In genomic region chr17:39671651-39672521, GRCh38 we compare ENCODE assay signal across 8 cellular contexts. TPM values are rescaled to one million over a fixed set of nuclear protein-coding genes. Genes with fewer than 3 reads are reported as not detected.
DNase-seq lines count a peak whose midpoint lies in the region; ATAC-seq and TF ChIP-seq lines count a peak whose summit lies in the region.

No MANE protein-coding gene starts in this region.

- H3K9me3 ChIP-seq in AG04450 (ENCODE audit: control insufficient read depth, insufficient read depth, low read length) (no peaks in the 10 kb centered on the region), T-helper 17 cell (ENCODE audit: control insufficient read depth, low read length, poor library complexity, severe bottlenecking) (no peaks in the 10 kb centered on the region), heart left ventricle (no peaks in the 10 kb centered on the region)
- no peaks in the 10 kb centered on the region for H3K9me3 ChIP-seq in CD4-positive, alpha-beta memory T cell (ENCODE audit: control insufficient read depth in 1 of 2, low read length in 2 of 2)

- no peak for DNase-seq in AG04450 (ENCODE audit: low read depth, low spot score)
- peak; percentile 89 for DNase-seq in GM23338 (ENCODE audit: low spot score)
- DNase-seq in T-helper 17 cell = no peak
- peak in 4 of 5 donors; percentile 59 to 85 (median 80) for DNase-seq in heart left ventricle
- no peak for DNase-seq in SKM-1 treated with dmso at 0.1 percent for 144 hours (lab: John Stamatoyannopoulos, UW; ENCODE audit: unreplicated experiment)
- DNase-seq in CD4-positive, alpha-beta memory T cell = no peak

- no peaks in the 10 kb centered on the region for H3K36me3 ChIP-seq in GM23338 (ENCODE audit: insufficient read depth)
- no peaks in the 10 kb centered on the region for H3K36me3 ChIP-seq in heart left ventricle
- H3K36me3 ChIP-seq in CD4-positive, alpha-beta memory T cell (ENCODE audit: insufficient read depth, low read length) = no peaks in the 10 kb centered on the region

- H3K36me3 Mint-ChIP-seq in GM23338 (ENCODE audit: low read depth) = no peaks in the 10 kb centered on the region; the same call in 2 of the 3 replicates
- peaks cover 3% of the 10 kb centered on the region for H3K36me3 Mint-ChIP-seq in T-helper 17 cell (ENCODE audit: low read depth)
- no peaks in the 10 kb centered on the region for H3K36me3 Mint-ChIP-seq in stimulated activated memory B cell treated with anti-CD40 and anti-IgM and Interleukin-4, amounts not matched to agents 10 μg/mL and 1 μg/mL and 100 μg/mL, for 72 hours
- H3K36me3 Mint-ChIP-seq in CD4-positive, alpha-beta memory T cell = no peaks in the 10 kb centered on the region

- H3K27ac Mint-ChIP-seq in GM23338 = no peak overlapping the region
- H3K27ac Mint-ChIP-seq in T-helper 17 cell = peak overlapping the region; percentile 57
- H3K27ac Mint-ChIP-seq in stimulated activated memory B cell treated with anti-CD40 and anti-IgM and Interleukin-4, amounts not matched to agents 10 μg/mL and 1 μg/mL and 100 μg/mL, for 72 hours = peak overlapping the region; percentile 76
- peak overlapping the region in 3 of 7 donors; percentile 61 to 78 (median 67) for H3K27ac Mint-ChIP-seq in CD4-positive, alpha-beta memory T cell

- H3K27me3 ChIP-seq in AG04450 (ENCODE audit: control insufficient read depth, insufficient read depth, low read length) = peaks cover 29% of the 10 kb centered on the region
- H3K27me3 ChIP-seq in GM23338 (ENCODE audit: insufficient read depth) = peaks cover 28% of the 10 kb centered on the region
- H3K27me3 ChIP-seq in heart left ventricle = peaks cover 0 to 34% (median 11%) of the 10 kb centered on the region in 9 donors
- H3K27me3 ChIP-seq in CD4-positive, alpha-beta memory T cell (ENCODE audit: insufficient read depth, low read length) = peaks cover 12% of the 10 kb centered on the region

- TF ChIP-seq POLR2A in heart left ventricle (IDR thresholded peaks at IDR 0.05) = no peak

- peak; percentile 55 for ATAC-seq in GM23338
- ATAC-seq in T-helper 17 cell = no peak
- peak; percentile 10 to 39 (median 19) for ATAC-seq in heart left ventricle
- ATAC-seq in stimulated activated memory B cell treated with anti-CD40 and anti-IgM and Interleukin-4, amounts not matched to agents 10 μg/mL and 1 μg/mL and 100 μg/mL, for 72 hours = no peak
- no peak for ATAC-seq in GM21423 (IDR thresholded peaks at IDR 0.05; ENCODE audit: unreplicated experiment)

- no peaks in the 10 kb centered on the region for H3K79me2 ChIP-seq in GM23338 (replicated peaks; ENCODE audit: insufficient read depth)

- TF ChIP-seq CTCF in AG04450 (IDR thresholded peaks at IDR 0.05; ENCODE audit: low read depth, low read length) (peak; percentile 72), GM23338 (conservative IDR thresholded peaks at IDR 0.05; ENCODE audit: low read depth in 2 of 2) (peak; percentile 78 to 98), heart left ventricle (IDR thresholded peaks at IDR 0.05) (peak in 11 of 12 donors; percentile 27 to 62 (median 52))

- POLR2A ChIA-PET in AG04450 (lab: Yijun Ruan, JAX) = interaction anchor here (0.6 to 0.9 kb wide), 2 partner anchors 28 to 78 kb away, joined by 3 to 4 read pairs; partner anchors contain the start of gene ERBB2
- POLR2A ChIA-PET in CD4-positive, alpha-beta memory T cell (lab: Charles Lee; ENCODE audit: partially characterized antibody) = interaction anchor here (1.0 to 2.7 kb wide), 5 partner anchors 7 to 59 kb away, joined by 3 to 14 read pairs (median 5); partner anchors contain the start of genes MIEN1 and PGAP3

- H2AFZ ChIP-seq in GM23338 = no peak overlapping the region

- H3K9me3 Mint-ChIP-seq in GM23338 = no peaks in the 10 kb centered on the region
- no peaks in the 10 kb centered on the region for H3K9me3 Mint-ChIP-seq in stimulated activated memory B cell treated with anti-CD40 and anti-IgM and Interleukin-4, amounts not matched to agents 10 μg/mL and 1 μg/mL and 100 μg/mL, for 72 hours
- H3K9me3 Mint-ChIP-seq in CD4-positive, alpha-beta memory T cell = no peaks in the 10 kb centered on the region

- H3K4me2 ChIP-seq in GM23338 = no peak overlapping the region

- H3K4me3 Mint-ChIP-seq in GM23338 (no peak overlapping the region), T-helper 17 cell (no peak overlapping the region)
- no peak overlapping the region for H3K4me3 Mint-ChIP-seq in stimulated activated memory B cell treated with anti-CD40 and anti-IgM and Interleukin-4, amounts not matched to agents 10 μg/mL and 1 μg/mL and 100 μg/mL, for 72 hours
- H3K4me3 Mint-ChIP-seq in CD4-positive, alpha-beta memory T cell = peak overlapping the region in 1 of 8 donors; percentile 22

- H3K9me2 ChIP-seq in GM23338 (ENCODE audit: insufficient read depth) = no peaks in the 10 kb centered on the region

- H3F3A ChIP-seq in GM23338 (replicated peaks; ENCODE audit: low read depth) = no peaks in the 10 kb centered on the region

- intact Hi-C loops in heart left ventricle (cut with DNase I) = loop anchor here in 5 of 10 donors (5.0 to 10.0 kb wide), 4 partner anchors 35 to 80 kb away; partner anchors contain the start of genes STARD3 (in 2 of the 5) and PPP1R1B (in 1 of the 5)
- intact Hi-C loops in CD4-positive, alpha-beta memory T cell (cut with micrococcal nuclease) = no loop called here

- 36 to 54% (median 46%) methylated on average over 17 to 19 of the region's 19 CpGs for WGBS in heart left ventricle, 4 donors

- CTCF ChIA-PET in AG04450 (lab: Charles Lee) = interaction anchor here (0.6 to 5.0 kb wide), 12 partner anchors 8 to 124 kb away, joined by 3 to 92 read pairs (median 4); partner anchors contain the start of gene PGAP3
- CTCF ChIA-PET in CD4-positive, alpha-beta memory T cell (lab: Charles Lee; ENCODE audit: partially characterized antibody) = interaction anchor here (1.0 to 5.2 kb wide), 9 partner anchors 8 to 81 kb away, joined by 3 to 58 read pairs (median 3); partner anchors contain the start of genes MIEN1 and PGAP3

- H3K27me3 Mint-ChIP-seq in GM23338 (ENCODE audit: insufficient read depth, low read depth, poor library complexity) (peaks cover 33% of the 10 kb centered on the region), T-helper 17 cell (peaks cover 16% of the 10 kb centered on the region)
- H3K27me3 Mint-ChIP-seq in stimulated activated memory B cell treated with anti-CD40 and anti-IgM and Interleukin-4, amounts not matched to agents 10 μg/mL and 1 μg/mL and 100 μg/mL, for 72 hours = peaks cover 28% of the 10 kb centered on the region
- peaks cover 4 to 9% of the 10 kb centered on the region in 2 donors for H3K27me3 Mint-ChIP-seq in CD4-positive, alpha-beta memory T cell

- H3K4me3 ChIP-seq in AG04450 (ENCODE audit: low read depth, low read length) (no peak overlapping the region), GM23338 (no peak overlapping the region), heart left ventricle (no peak overlapping the region)
- H3K4me3 ChIP-seq in CD4-positive, alpha-beta memory T cell (ENCODE audit: low read length in 2 of 2) = no peak overlapping the region

- H3K27ac ChIP-seq in AG04450 (ENCODE audit: low read depth, low read length) (no peak overlapping the region), GM23338 (ENCODE audit: low read depth) (no peak overlapping the region), heart left ventricle (peak overlapping the region; percentile 56 to 98 (median 83))
- H3K27ac ChIP-seq in CD4-positive, alpha-beta memory T cell (ENCODE audit: low read depth, low read length) = no peak overlapping the region

- no peaks in the 10 kb centered on the region for H4K20me1 ChIP-seq in GM23338 (replicated peaks; ENCODE audit: insufficient read depth)

- peaks cover 9% of the 10 kb centered on the region for H3K4me1 ChIP-seq in GM23338 (ENCODE audit: insufficient read depth)
- peaks cover 0 to 83% (median 42%) of the 10 kb centered on the region in 12 donors for H3K4me1 ChIP-seq in heart left ventricle
- H3K4me1 ChIP-seq in CD4-positive, alpha-beta memory T cell (ENCODE audit: insufficient read depth, low read length) = peaks cover 27% of the 10 kb centered on the region

- peaks cover 20% of the 10 kb centered on the region for H3K4me1 Mint-ChIP-seq in GM23338
- peaks cover 15% of the 10 kb centered on the region for H3K4me1 Mint-ChIP-seq in T-helper 17 cell
- H3K4me1 Mint-ChIP-seq in stimulated activated memory B cell treated with anti-CD40 and anti-IgM and Interleukin-4, amounts not matched to agents 10 μg/mL and 1 μg/mL and 100 μg/mL, for 72 hours = peaks cover 70% of the 10 kb centered on the region
- H3K4me1 Mint-ChIP-seq in CD4-positive, alpha-beta memory T cell = peaks cover 20 to 34% (median 23%) of the 10 kb centered on the region in 4 donors

RNA-seq across cellular contexts. Expression of gene PNMT, which starts 3.6 kb away (rescaled TPM):
- polyA plus RNA-seq in AG04450 (2011; rRNA removed) (not detected in 2 replicates), GM23338 (2016; fragmentation: Nextera tagmentation; extraction: Ambion mirVana) (2.5 and 4.4 TPM in 2 replicates), heart left ventricle (10 to 100 TPM; 13.0 to 15.6 TPM)
- not detected in 2 replicates for polyA minus RNA-seq in AG04450 (2011; rRNA and poly(A)+ RNA removed)
- 1.9 and 2.3 TPM in 2 replicates for total RNA-seq in GM23338 (2014; rRNA removed; shearing (Covaris generic))
- total RNA-seq in T-helper 17 cell (not detected), heart left ventricle (1 to 10 TPM; 2.4 to 7.9 (median 6.0) TPM)
- total RNA-seq in CD4-positive, alpha-beta memory T cell = under 1 TPM in 1 of 2 experiments, not detected in 1; 0.55 TPM
- not detected for polyA plus RNA-seq in CD4-positive, alpha-beta memory T cell

RNA-seq across cellular contexts. Expression of gene TCAP, which starts 6.7 kb away (rescaled TPM):
- polyA plus RNA-seq in AG04450 (2011; rRNA removed) = 0.09 and 0.12 TPM in 2 replicates
- polyA minus RNA-seq in AG04450 (2011; rRNA and poly(A)+ RNA removed) = 0.28 and 0.39 TPM in 2 replicates
- 0.74 and 2.1 TPM in 2 replicates for total RNA-seq in GM23338 (2014; rRNA removed; shearing (Covaris generic))
- 0.61 and 0.80 TPM in 2 replicates for polyA plus RNA-seq in GM23338 (2016; fragmentation: Nextera tagmentation; extraction: Ambion mirVana)
- total RNA-seq in T-helper 17 cell = 1 to 10 TPM; 1.5 to 3.1 TPM
- 1,000 to 10,000 TPM; 2,428 to 9,343 (median 4,137) TPM for total RNA-seq in heart left ventricle
- 1,000 to 10,000 TPM; 2,028 to 5,784 TPM for polyA plus RNA-seq in heart left ventricle
- total RNA-seq in CD4-positive, alpha-beta memory T cell = 1 to 10 TPM; 5.9 to 6.3 TPM
- under 1 TPM in 1 of 2 donors, not detected in 1; 0.14 TPM for polyA plus RNA-seq in CD4-positive, alpha-beta memory T cell

RNA-seq across cellular contexts. Expression of gene PGAP3, which starts 16.0 kb away (rescaled TPM):
- 9.6 and 13.9 TPM in 2 replicates for polyA plus RNA-seq in AG04450 (2011; rRNA removed)
- 10.4 and 15.8 TPM in 2 replicates for polyA minus RNA-seq in AG04450 (2011; rRNA and poly(A)+ RNA removed)
- 10.7 and 12.8 TPM in 2 replicates for total RNA-seq in GM23338 (2014; rRNA removed; shearing (Covaris generic))
- 7.0 and 8.2 TPM in 2 replicates for polyA plus RNA-seq in GM23338 (2016; fragmentation: Nextera tagmentation; extraction: Ambion mirVana)
- 10 to 100 TPM; 28.8 to 31.3 TPM for total RNA-seq in T-helper 17 cell
- 10 to 100 TPM in 7 of 9 donors, 1 to 10 TPM in 2; 8.0 to 18.8 (median 13.1) TPM for total RNA-seq in heart left ventricle
- 10 to 100 TPM; 13.3 to 13.8 TPM for polyA plus RNA-seq in heart left ventricle
- total RNA-seq in CD4-positive, alpha-beta memory T cell = 10 to 100 TPM; 29.6 to 30.5 TPM
- 10 to 100 TPM; 22.1 to 26.5 TPM for polyA plus RNA-seq in CD4-positive, alpha-beta memory T cell

RNA-seq across cellular contexts. Expression of gene ERBB2, which starts 28.0 kb away (rescaled TPM):
- 21.2 and 27.9 TPM in 2 replicates for polyA plus RNA-seq in AG04450 (2011; rRNA removed)
- polyA minus RNA-seq in AG04450 (2011; rRNA and poly(A)+ RNA removed) = 55.9 and 94.5 TPM in 2 replicates
- 193 and 196 TPM in 2 replicates for total RNA-seq in GM23338 (2014; rRNA removed; shearing (Covaris generic))
- polyA plus RNA-seq in GM23338 (2016; fragmentation: Nextera tagmentation; extraction: Ambion mirVana) = 44.9 and 46.2 TPM in 2 replicates
- total RNA-seq in T-helper 17 cell = 1 to 10 TPM; 1.3 to 3.5 TPM
- 10 to 100 TPM; 51.4 to 95.1 (median 79.3) TPM for total RNA-seq in heart left ventricle
- 10 to 100 TPM; 29.7 to 77.4 TPM for polyA plus RNA-seq in heart left ventricle
- total RNA-seq in CD4-positive, alpha-beta memory T cell = 1 to 10 TPM; 4.1 to 4.5 TPM
- polyA plus RNA-seq in CD4-positive, alpha-beta memory T cell = under 1 TPM in 1 of 2 donors, not detected in 1; 0.55 TPM

RNA-seq across cellular contexts. Expression of gene STARD3, which starts 34.9 kb away (rescaled TPM):
- polyA plus RNA-seq in AG04450 (2011; rRNA removed) (43.3 and 44.7 TPM in 2 replicates), GM23338 (2016; fragmentation: Nextera tagmentation; extraction: Ambion mirVana) (26.4 and 31.5 TPM in 2 replicates), heart left ventricle (10 to 100 TPM; 24.2 to 57.2 TPM)
- polyA minus RNA-seq in AG04450 (2011; rRNA and poly(A)+ RNA removed) = 47.5 and 58.2 TPM in 2 replicates
- total RNA-seq in GM23338 (2014; rRNA removed; shearing (Covaris generic)) = 39.7 and 53.3 TPM in 2 replicates
- total RNA-seq in T-helper 17 cell (10 to 100 TPM; 60.9 to 67.2 TPM), heart left ventricle (10 to 100 TPM; 14.1 to 36.5 (median 19.3) TPM)
- 100 to 1,000 TPM; 105 to 110 TPM for total RNA-seq in CD4-positive, alpha-beta memory T cell
- 10 to 100 TPM; 42.2 to 43.2 TPM for polyA plus RNA-seq in CD4-positive, alpha-beta memory T cell

Comparison
In these comparisons a context has a peak if more than half of its experiments do, and no peak if none do; other contexts are left out.
1. DNase-seq: peak in GM23338 (single experiment) and heart left ventricle (4 of 5); none in AG04450 (single experiment), T-helper 17 cell (0 of 3), SKM-1 treated with dmso at 0.1 percent for 144 hours (single experiment) and CD4-positive, alpha-beta memory T cell (0 of 5).
2. H3K27ac ChIP-seq: peak in heart left ventricle (12 of 12); none in AG04450 (single experiment), GM23338 (single experiment) and CD4-positive, alpha-beta memory T cell (single experiment).
3. ATAC-seq: peak in GM23338 (single experiment) and heart left ventricle (4 of 4); none in T-helper 17 cell (single experiment), stimulated activated memory B cell treated with anti-CD40 and anti-IgM and Interleukin-4, amounts not matched to agents 10 μg/mL and 1 μg/mL and 100 μg/mL, for 72 hours (single experiment) and GM21423 (single experiment).
4. RNA of gene TCAP, which starts 6.7 kb away (total RNA-seq): 2,428 to 9,343 TPM in heart left ventricle; 5.9 to 6.3 TPM in CD4-positive, alpha-beta memory T cell, 1.5 to 3.1 TPM in T-helper 17 cell and 0.74 to 2.1 TPM in GM23338; every median in the first group is over 100 times any median in the second.
5. Peak in every context shown above with its lines, with median percentiles within 50 percentile points of each other: CTCF ChIP-seq.